In genomic region chr4:44415251-44415650, GRCh38 we compare ENCODE assay signal across 1 cellular context.
TF ChIP-seq lines count a peak whose summit lies in the region.

No MANE protein-coding gene starts in this region.

TF ChIP-seq in WTC11, 78 proteins besides CTCF, POLR2A, EP300 and RAD21 (continued from another document):
- TF ChIP-seq GABPB1 (CRISPR knock-in tag; IDR thresholded peaks at IDR 0.05) = no peak
- TF ChIP-seq, protein P1, sequence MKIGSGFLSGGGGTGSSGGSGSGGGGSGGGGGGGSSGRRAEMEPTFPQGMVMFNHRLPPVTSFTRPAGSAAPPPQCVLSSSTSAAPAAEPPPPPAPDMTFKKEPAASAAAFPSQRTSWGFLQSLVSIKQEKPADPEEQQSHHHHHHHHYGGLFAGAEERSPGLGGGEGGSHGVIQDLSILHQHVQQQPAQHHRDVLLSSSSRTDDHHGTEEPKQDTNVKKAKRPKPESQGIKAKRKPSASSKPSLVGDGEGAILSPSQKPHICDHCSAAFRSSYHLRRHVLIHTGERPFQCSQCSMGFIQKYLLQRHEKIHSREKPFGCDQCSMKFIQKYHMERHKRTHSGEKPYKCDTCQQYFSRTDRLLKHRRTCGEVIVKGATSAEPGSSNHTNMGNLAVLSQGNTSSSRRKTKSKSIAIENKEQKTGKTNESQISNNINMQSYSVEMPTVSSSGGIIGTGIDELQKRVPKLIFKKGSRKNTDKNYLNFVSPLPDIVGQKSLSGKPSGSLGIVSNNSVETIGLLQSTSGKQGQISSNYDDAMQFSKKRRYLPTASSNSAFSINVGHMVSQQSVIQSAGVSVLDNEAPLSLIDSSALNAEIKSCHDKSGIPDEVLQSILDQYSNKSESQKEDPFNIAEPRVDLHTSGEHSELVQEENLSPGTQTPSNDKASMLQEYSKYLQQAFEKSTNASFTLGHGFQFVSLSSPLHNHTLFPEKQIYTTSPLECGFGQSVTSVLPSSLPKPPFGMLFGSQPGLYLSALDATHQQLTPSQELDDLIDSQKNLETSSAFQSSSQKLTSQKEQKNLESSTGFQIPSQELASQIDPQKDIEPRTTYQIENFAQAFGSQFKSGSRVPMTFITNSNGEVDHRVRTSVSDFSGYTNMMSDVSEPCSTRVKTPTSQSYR (CRISPR knock-in tag; IDR thresholded peaks at IDR 0.05) = no peak
- no peak for TF ChIP-seq RELA (CRISPR knock-in tag; IDR thresholded peaks at IDR 0.05; ENCODE audit: borderline replicate concordance)
- no peak for TF ChIP-seq KAT7 (CRISPR knock-in tag; IDR thresholded peaks at IDR 0.05; ENCODE audit: borderline replicate concordance)
- TF ChIP-seq, protein P2, sequence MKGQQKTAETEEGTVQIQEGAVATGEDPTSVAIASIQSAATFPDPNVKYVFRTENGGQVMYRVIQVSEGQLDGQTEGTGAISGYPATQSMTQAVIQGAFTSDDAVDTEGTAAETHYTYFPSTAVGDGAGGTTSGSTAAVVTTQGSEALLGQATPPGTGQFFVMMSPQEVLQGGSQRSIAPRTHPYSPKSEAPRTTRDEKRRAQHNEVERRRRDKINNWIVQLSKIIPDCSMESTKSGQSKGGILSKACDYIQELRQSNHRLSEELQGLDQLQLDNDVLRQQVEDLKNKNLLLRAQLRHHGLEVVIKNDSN (CRISPR knock-in tag; IDR thresholded peaks at IDR 0.05) = no peak
- TF ChIP-seq, protein P3, sequence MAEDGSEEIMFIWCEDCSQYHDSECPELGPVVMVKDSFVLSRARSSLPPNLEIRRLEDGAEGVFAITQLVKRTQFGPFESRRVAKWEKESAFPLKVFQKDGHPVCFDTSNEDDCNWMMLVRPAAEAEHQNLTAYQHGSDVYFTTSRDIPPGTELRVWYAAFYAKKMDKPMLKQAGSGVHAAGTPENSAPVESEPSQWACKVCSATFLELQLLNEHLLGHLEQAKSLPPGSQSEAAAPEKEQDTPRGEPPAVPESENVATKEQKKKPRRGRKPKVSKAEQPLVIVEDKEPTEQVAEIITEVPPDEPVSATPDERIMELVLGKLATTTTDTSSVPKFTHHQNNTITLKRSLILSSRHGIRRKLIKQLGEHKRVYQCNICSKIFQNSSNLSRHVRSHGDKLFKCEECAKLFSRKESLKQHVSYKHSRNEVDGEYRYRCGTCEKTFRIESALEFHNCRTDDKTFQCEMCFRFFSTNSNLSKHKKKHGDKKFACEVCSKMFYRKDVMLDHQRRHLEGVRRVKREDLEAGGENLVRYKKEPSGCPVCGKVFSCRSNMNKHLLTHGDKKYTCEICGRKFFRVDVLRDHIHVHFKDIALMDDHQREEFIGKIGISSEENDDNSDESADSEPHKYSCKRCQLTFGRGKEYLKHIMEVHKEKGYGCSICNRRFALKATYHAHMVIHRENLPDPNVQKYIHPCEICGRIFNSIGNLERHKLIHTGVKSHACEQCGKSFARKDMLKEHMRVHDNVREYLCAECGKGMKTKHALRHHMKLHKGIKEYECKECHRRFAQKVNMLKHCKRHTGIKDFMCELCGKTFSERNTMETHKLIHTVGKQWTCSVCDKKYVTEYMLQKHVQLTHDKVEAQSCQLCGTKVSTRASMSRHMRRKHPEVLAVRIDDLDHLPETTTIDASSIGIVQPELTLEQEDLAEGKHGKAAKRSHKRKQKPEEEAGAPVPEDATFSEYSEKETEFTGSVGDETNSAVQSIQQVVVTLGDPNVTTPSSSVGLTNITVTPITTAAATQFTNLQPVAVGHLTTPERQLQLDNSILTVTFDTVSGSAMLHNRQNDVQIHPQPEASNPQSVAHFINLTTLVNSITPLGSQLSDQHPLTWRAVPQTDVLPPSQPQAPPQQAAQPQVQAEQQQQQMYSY (CRISPR knock-in tag; IDR thresholded peaks at IDR 0.05) = no peak
